In the genomic region with DNA sequence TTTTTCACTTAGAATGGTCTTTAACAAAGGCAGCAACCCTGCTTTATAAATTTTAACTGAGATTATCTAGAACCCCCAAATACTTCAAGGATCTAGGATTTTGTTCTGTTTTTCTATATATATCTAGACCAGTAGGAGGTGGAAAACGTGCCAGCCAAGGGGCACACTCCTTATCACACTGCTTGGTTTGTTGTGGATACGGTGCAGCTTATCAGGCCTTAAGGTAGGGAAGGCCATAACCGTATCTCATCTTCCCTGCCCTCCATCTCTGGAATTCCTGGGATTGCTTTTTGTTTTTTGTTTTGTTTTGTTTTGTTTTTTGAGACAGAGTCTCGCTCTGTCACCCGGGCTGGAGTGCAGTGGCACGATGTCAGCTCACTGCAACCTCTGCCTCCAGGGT, we compare ENCODE assay signal across 1 cellular context.
TF ChIP-seq lines count a peak whose summit lies in the region.

No MANE protein-coding gene starts in this region.

TF ChIP-seq in K562, 482 proteins besides CTCF, POLR2A, EP300 and RAD21 (continued from another document):
- TF ChIP-seq, protein P1, sequence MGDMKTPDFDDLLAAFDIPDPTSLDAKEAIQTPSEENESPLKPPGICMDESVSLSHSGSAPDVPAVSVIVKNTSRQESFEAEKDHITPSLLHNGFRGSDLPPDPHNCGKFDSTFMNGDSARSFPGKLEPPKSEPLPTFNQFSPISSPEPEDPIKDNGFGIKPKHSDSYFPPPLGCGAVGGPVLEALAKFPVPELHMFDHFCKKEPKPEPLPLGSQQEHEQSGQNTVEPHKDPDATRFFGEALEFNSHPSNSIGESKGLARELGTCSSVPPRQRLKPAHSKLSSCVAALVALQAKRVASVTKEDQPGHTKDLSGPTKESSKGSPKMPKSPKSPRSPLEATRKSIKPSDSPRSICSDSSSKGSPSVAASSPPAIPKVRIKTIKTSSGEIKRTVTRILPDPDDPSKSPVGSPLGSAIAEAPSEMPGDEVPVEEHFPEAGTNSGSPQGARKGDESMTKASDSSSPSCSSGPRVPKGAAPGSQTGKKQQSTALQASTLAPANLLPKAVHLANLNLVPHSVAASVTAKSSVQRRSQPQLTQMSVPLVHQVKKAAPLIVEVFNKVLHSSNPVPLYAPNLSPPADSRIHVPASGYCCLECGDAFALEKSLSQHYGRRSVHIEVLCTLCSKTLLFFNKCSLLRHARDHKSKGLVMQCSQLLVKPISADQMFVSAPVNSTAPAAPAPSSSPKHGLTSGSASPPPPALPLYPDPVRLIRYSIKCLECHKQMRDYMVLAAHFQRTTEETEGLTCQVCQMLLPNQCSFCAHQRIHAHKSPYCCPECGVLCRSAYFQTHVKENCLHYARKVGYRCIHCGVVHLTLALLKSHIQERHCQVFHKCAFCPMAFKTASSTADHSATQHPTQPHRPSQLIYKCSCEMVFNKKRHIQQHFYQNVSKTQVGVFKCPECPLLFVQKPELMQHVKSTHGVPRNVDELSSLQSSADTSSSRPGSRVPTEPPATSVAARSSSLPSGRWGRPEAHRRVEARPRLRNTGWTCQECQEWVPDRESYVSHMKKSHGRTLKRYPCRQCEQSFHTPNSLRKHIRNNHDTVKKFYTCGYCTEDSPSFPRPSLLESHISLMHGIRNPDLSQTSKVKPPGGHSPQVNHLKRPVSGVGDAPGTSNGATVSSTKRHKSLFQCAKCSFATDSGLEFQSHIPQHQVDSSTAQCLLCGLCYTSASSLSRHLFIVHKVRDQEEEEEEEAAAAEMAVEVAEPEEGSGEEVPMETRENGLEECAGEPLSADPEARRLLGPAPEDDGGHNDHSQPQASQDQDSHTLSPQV (IDR thresholded peaks at IDR 0.05), result peak; percentile 41; the same call in 1 of the 2 replicates
